1 cellular context compared by ENCODE assay signal in the genomic region with DNA sequence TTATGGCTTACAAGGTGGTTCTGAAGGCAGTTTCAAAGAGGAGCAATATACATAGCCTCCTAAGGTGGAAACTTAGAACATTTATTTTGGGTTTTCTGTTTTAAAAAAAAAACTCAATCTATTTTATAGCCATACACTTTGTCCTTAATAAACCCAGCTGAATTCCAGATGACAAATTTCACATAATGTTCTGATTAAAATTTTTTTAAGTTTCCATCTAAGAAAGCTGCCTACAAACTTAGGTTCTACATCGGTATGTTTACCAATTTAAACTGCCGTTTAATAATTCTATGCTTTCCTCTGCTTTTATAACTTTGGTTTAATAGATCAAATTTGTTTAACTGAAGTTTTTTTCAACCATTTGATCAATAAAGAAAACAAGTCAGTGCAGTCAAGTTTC.
TF ChIP-seq lines count a peak whose summit lies in the region.

No MANE protein-coding gene starts in this region.

TF ChIP-seq in GM12878, 131 proteins besides CTCF, POLR2A, EP300 and RAD21 (continued from another document):
- TF ChIP-seq EZH2 (IDR thresholded peaks at IDR 0.05; ENCODE audit: borderline replicate concordance, control insufficient read depth, low read depth, low read length) = no peak
- no peak for TF ChIP-seq CREM (IDR thresholded peaks at IDR 0.05; ENCODE audit: low read depth)
- TF ChIP-seq, protein P1, sequence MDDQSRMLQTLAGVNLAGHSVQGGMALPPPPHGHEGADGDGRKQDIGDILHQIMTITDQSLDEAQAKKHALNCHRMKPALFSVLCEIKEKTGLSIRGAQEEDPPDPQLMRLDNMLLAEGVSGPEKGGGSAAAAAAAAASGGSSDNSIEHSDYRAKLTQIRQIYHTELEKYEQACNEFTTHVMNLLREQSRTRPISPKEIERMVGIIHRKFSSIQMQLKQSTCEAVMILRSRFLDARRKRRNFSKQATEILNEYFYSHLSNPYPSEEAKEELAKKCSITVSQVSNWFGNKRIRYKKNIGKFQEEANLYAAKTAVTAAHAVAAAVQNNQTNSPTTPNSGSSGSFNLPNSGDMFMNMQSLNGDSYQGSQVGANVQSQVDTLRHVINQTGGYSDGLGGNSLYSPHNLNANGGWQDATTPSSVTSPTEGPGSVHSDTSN (IDR thresholded peaks at IDR 0.05; ENCODE audit: insufficient replicate concordance, low read depth, low read length) = no peak
- TF ChIP-seq CBX5 (IDR thresholded peaks at IDR 0.05; ENCODE audit: low read depth) = no peak
- TF ChIP-seq ZZZ3 (IDR thresholded peaks at IDR 0.05; ENCODE audit: control insufficient read depth, insufficient read length, low read depth) = no peak
